Comparison of ENCODE assay signal across 8 cellular contexts in genomic region chr5:55712023-55712859, GRCh38. TPM values are rescaled to one million over a fixed set of nuclear protein-coding genes. Genes with fewer than 3 reads are reported as not detected.
A peak's percentile ranks its signal among the peaks of the same experiment; 100 is the strongest.
DNase-seq lines count a peak whose midpoint lies in the region; ATAC-seq and FAIRE-seq lines count a peak whose summit lies in the region.

Gene SLC38A9, minus strand, starts transcription at chr5:55712324. Its CDS starts 14,366 bp downstream, at chr5:55697958.

- DNase-seq in COLO829 (ENCODE audit: low spot score) (peak; percentile 79), HTR-8/SVneo (ENCODE audit: insufficient read length, low spot score) (peak; percentile 90), NOMO-1 treated with dmso at 0.1 percent for 144 hours (lab: John Stamatoyannopoulos, UW; ENCODE audit: unreplicated experiment) (peak; percentile 98), mesenteric fat pad (ENCODE audit: low spot score) (peak; percentile 98)
- DNase-seq in activated CD8-positive, alpha-beta memory T cell treated with anti-CD3 and anti-CD28 coated beads for 48 hours (ENCODE audit: low read depth in 2 of 3, low spot score in 2 of 3): peak; percentile 79 to 85 (median 82)
- peak; percentile 78 for DNase-seq in stimulated activated CD8-positive, alpha-beta memory T cell treated with anti-CD3 and anti-CD28 coated beads, Interleukin-15, amount 100 ng/mL, for 24 hours (ENCODE audit: low read depth)

- peak; percentile 99 for ATAC-seq in GM21367 (IDR thresholded peaks at IDR 0.05; ENCODE audit: unreplicated experiment)

- peak; percentile 51 for FAIRE-seq in HTR-8/SVneo (lab: Jason Lieb, UNC)

- in situ Hi-C loops in endometrial microvascular endothelial cells (cut with HindIII; ENCODE audit: inconsistent ontology term, low pct_unique_long_range_greater_than_20kb, low sequenced_read_pairs): no loop called here

RNA-seq across cellular contexts. Expression of gene SLC38A9, which starts in this region (rescaled TPM):
- total RNA-seq in endometrial microvascular endothelial cells (ENCODE audit: inconsistent ontology term) (23.6 TPM), mesenteric fat pad (17.6 TPM)

Comparison
In these comparisons a context has a peak if more than half of its experiments do, and no peak if none do; other contexts are left out.
1. Peak in every context shown above with its lines: DNase-seq and ATAC-seq.